ENCODE assay signal across 18 cellular contexts in genomic region chr6:135234492-135234780, GRCh38. TPM values are rescaled to one million over a fixed set of nuclear protein-coding genes. Genes with fewer than 3 reads are reported as not detected.
DNase-seq lines count a peak whose midpoint lies in the region; TF ChIP-seq lines count a peak whose summit lies in the region.
"Had no signal": no experiment of that assay in that cellular context is flagged by ENCODE, and none has a peak within 500 bp of the region (broad histone marks: within the 10 kb centered on the region; RNA-seq: fewer than 3 reads in every experiment).

No MANE protein-coding gene starts in this region.

- no peak overlapping the region for H3K4me3 Mint-ChIP-seq in T-helper 2 cell treated with Interferon-gamma antibody and Interleukin-4, amounts not matched to agents 5 μg/mL and 100 μg/mL, for 36 hours
- H3K4me3 Mint-ChIP-seq in progenitor cell of endocrine pancreas (ENCODE audit: low read depth), result no peak overlapping the region
- H3K4me3 Mint-ChIP-seq: CD4-positive, CD25-positive, alpha-beta regulatory T cell had no signal

- H3K4me2 ChIP-seq in parathyroid adenoma (ENCODE audit: low read length), result no peak overlapping the region

- H2AFZ ChIP-seq in parathyroid adenoma, result peak overlapping the region; percentile 28

- H3K9ac ChIP-seq in SK-N-MC (ENCODE audit: insufficient read length) (no peak overlapping the region), parathyroid adenoma (no peak overlapping the region)

- no peaks in the 10 kb centered on the region for H3K79me2 ChIP-seq in parathyroid adenoma

- H3K27ac ChIP-seq in KOPT-K1 (ENCODE audit: low read depth, low read length, poor library complexity, severe bottlenecking) (peak overlapping the region; percentile 85), SK-N-MC (no peak overlapping the region), parathyroid adenoma (no peak overlapping the region)
- H3K27ac ChIP-seq: 22Rv1, RWPE1 had no signal

- no peak for DNase-seq in T-helper 2 cell treated with Interferon-gamma antibody and Interleukin-4, amounts not matched to agents 5 μg/mL and 100 μg/mL, for 36 hours (ENCODE audit: low spot score)
- DNase-seq in T-helper 2 cell, result no peak
- no peak for DNase-seq in SK-N-MC (ENCODE audit: low read depth, low spot score)
- DNase-seq in NCI-H526 treated with DMSO at 0.1 percent for 48 hours (lab: John Stamatoyannopoulos, UW), result no peak
- no peak for DNase-seq in progenitor cell of endocrine pancreas (ENCODE audit: low spot score, unreplicated experiment)
- DNase-seq: ACHN; CD4-positive, CD25-positive, alpha-beta regulatory T cell; GOT3; Karpas-422; NCI-H1105; NCI-H1930; NCI-H2107 had no signal

- peaks cover 38% of the 10 kb centered on the region for H3K4me1 Mint-ChIP-seq in T-helper 2 cell treated with Interferon-gamma antibody and Interleukin-4, amounts not matched to agents 5 μg/mL and 100 μg/mL, for 36 hours (ENCODE audit: low read depth)
- peaks cover 2% of the 10 kb centered on the region for H3K4me1 Mint-ChIP-seq in progenitor cell of endocrine pancreas (ENCODE audit: low read depth)

- H3K4me1 ChIP-seq in parathyroid adenoma, result peaks cover 7% of the 10 kb centered on the region
- H3K4me1 ChIP-seq: HAP-1 had no signal

- H3K9me3 ChIP-seq in KOPT-K1 (ENCODE audit: insufficient read depth, low read length, poor library complexity, severe bottlenecking) (no peaks in the 10 kb centered on the region), SK-N-MC (ENCODE audit: low read depth, low read length) (no peaks in the 10 kb centered on the region), parathyroid adenoma (ENCODE audit: control insufficient read depth, low read length) (no peaks in the 10 kb centered on the region)
- H3K9me3 ChIP-seq: HAP-1 had no signal

- no peaks in the 10 kb centered on the region for H3K36me3 Mint-ChIP-seq in T-helper 2 cell treated with Interferon-gamma antibody and Interleukin-4, amounts not matched to agents 5 μg/mL and 100 μg/mL, for 36 hours (ENCODE audit: low read depth)
- no peaks in the 10 kb centered on the region for H3K36me3 Mint-ChIP-seq in progenitor cell of endocrine pancreas (ENCODE audit: insufficient read depth)

- H3K4me3 ChIP-seq in SK-N-MC (0 out of 2 replicates have a peak overlapping the region, but pooled peaks have one; percentile 10), parathyroid adenoma (ENCODE audit: low read depth, low read length) (no peak overlapping the region)
- H3K4me3 ChIP-seq: HAP-1 had no signal

- H3K27ac Mint-ChIP-seq in T-helper 2 cell treated with Interferon-gamma antibody and Interleukin-4, amounts not matched to agents 5 μg/mL and 100 μg/mL, for 36 hours, result peak overlapping the region; percentile 45
- H3K27ac Mint-ChIP-seq in progenitor cell of endocrine pancreas, result no peak overlapping the region

- H3K27me3 ChIP-seq in parathyroid adenoma (ENCODE audit: control insufficient read depth, insufficient read depth, low read length), result no peaks in the 10 kb centered on the region

- no peaks in the 10 kb centered on the region for H3K9me3 Mint-ChIP-seq in T-helper 2 cell treated with Interferon-gamma antibody and Interleukin-4, amounts not matched to agents 5 μg/mL and 100 μg/mL, for 36 hours
- no peaks in the 10 kb centered on the region for H3K9me3 Mint-ChIP-seq in progenitor cell of endocrine pancreas (ENCODE audit: low read depth)
- H3K9me3 Mint-ChIP-seq: CD4-positive, CD25-positive, alpha-beta regulatory T cell had no signal

- H3K36me3 ChIP-seq in KOPT-K1 (ENCODE audit: insufficient read depth, low read length) (peaks cover 34% of the 10 kb centered on the region; the same call in 1 of the 2 replicates), SK-N-MC (ENCODE audit: insufficient read depth, low read length) (no peaks in the 10 kb centered on the region), parathyroid adenoma (ENCODE audit: control insufficient read depth, insufficient read depth, low read length) (no peaks in the 10 kb centered on the region)
- H3K36me3 ChIP-seq: HAP-1 had no signal

- no peak for TF ChIP-seq CTCF in parathyroid adenoma (IDR thresholded peaks at IDR 0.05)
- TF ChIP-seq CTCF in progenitor cell of endocrine pancreas (IDR thresholded peaks at IDR 0.05; ENCODE audit: unreplicated experiment), result no peak

- no peaks in the 10 kb centered on the region for H3K27me3 Mint-ChIP-seq in T-helper 2 cell treated with Interferon-gamma antibody and Interleukin-4, amounts not matched to agents 5 μg/mL and 100 μg/mL, for 36 hours (ENCODE audit: low read depth)
- H3K27me3 Mint-ChIP-seq in progenitor cell of endocrine pancreas, result peaks cover 3% of the 10 kb centered on the region
- H3K27me3 Mint-ChIP-seq: CD4-positive, CD25-positive, alpha-beta regulatory T cell had no signal

RNA-seq across cellular contexts. Expression of gene MYB, which starts 53.3 kb away (rescaled TPM):
- total RNA-seq in progenitor cell of endocrine pancreas, result 4.6 and 5.6 TPM in 2 replicates
- total RNA-seq: G401 had no signal
